In genomic region chr1:234478152-234478480, GRCh38 we compare ENCODE assay signal across 1 cellular context.
TF ChIP-seq lines count a peak whose summit lies in the region.

No MANE protein-coding gene starts in this region.

TF ChIP-seq in K562, 482 proteins besides CTCF, POLR2A, EP300 and RAD21 (continued from another document and continues in another):
- peak; percentile 81; the same call in 1 of the 2 replicates for TF ChIP-seq THAP12 (CRISPR knock-in tag; IDR thresholded peaks at IDR 0.05)
- TF ChIP-seq, protein P1, sequence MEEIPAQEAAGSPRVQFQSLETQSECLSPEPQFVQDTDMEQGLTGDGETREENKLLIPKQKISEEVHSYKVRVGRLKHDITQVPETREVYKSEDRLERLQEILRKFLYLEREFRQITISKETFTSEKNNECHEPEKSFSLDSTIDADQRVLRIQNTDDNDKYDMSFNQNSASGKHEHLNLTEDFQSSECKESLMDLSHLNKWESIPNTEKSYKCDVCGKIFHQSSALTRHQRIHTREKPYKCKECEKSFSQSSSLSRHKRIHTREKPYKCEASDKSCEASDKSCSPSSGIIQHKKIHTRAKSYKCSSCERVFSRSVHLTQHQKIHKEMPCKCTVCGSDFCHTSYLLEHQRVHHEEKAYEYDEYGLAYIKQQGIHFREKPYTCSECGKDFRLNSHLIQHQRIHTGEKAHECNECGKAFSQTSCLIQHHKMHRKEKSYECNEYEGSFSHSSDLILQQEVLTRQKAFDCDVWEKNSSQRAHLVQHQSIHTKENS (CRISPR knock-in tag; IDR thresholded peaks at IDR 0.05): no peak
- TF ChIP-seq FOS (IDR thresholded peaks at IDR 0.05; ENCODE audit: extremely low read depth, insufficient read length): no peak
- no peak for TF ChIP-seq TSC22D4 (tag; IDR thresholded peaks at IDR 0.05)
- no peak for TF ChIP-seq MXD1 (CRISPR knock-in tag; IDR thresholded peaks at IDR 0.05; ENCODE audit: borderline replicate concordance, poor library complexity, severe bottlenecking)
- TF ChIP-seq RBM15 (IDR thresholded peaks at IDR 0.05; ENCODE audit: insufficient read depth, low read length): no peak
- TF ChIP-seq ZNF23 (CRISPR knock-in tag; IDR thresholded peaks at IDR 0.05): no peak
- TF ChIP-seq ZNF408 (CRISPR knock-in tag; IDR thresholded peaks at IDR 0.05; ENCODE audit: low read depth): no peak
- peak; percentile 73; the same call in 1 of the 2 replicates for TF ChIP-seq ATF6 (CRISPR knock-in tag; IDR thresholded peaks at IDR 0.05)
- no peak for TF ChIP-seq ZNF140 (CRISPR knock-in tag; IDR thresholded peaks at IDR 0.05)
- no peak for TF ChIP-seq SIRT6 (IDR thresholded peaks at IDR 0.05; ENCODE audit: low read depth, low read length)
- no peak for TF ChIP-seq CEBPZ (IDR thresholded peaks at IDR 0.05; ENCODE audit: borderline replicate concordance, low read depth, low read length)
- no peak for TF ChIP-seq NCOA6 (IDR thresholded peaks at IDR 0.05)
- no peak for TF ChIP-seq KAT2B (IDR thresholded peaks at IDR 0.05; ENCODE audit: low read depth, low read length)
- no peak for TF ChIP-seq SRF (CRISPR knock-in tag; IDR thresholded peaks at IDR 0.05)
- no peak for TF ChIP-seq PRPF4 (IDR thresholded peaks at IDR 0.05; ENCODE audit: insufficient read depth, low read depth, low read length, poor library complexity, severe bottlenecking)
- no peak for TF ChIP-seq POLR3A (IDR thresholded peaks at IDR 0.05; ENCODE audit: borderline replicate concordance, extremely low read depth, insufficient read depth, insufficient read length)
- no peak for TF ChIP-seq FOXA1 (IDR thresholded peaks at IDR 0.05; ENCODE audit: borderline replicate concordance)
- 0 out of 2 replicates have a peak, but pooled peaks have one; percentile 70 for TF ChIP-seq THAP7 (CRISPR knock-in tag; IDR thresholded peaks at IDR 0.05)
- TF ChIP-seq HDAC6 (IDR thresholded peaks at IDR 0.05; ENCODE audit: low read depth, low read length): 0 out of 2 replicates have a peak, but pooled peaks have one; percentile 6
- no peak for TF ChIP-seq PTBP1 (IDR thresholded peaks at IDR 0.05; ENCODE audit: low read depth, low read length)
- TF ChIP-seq CAMTA2 (CRISPR knock-in tag; conservative IDR thresholded peaks at IDR 0.05): no peak
- no peak for TF ChIP-seq POLR2AphosphoS2 (IDR thresholded peaks at IDR 0.05; ENCODE audit: low read length)
- TF ChIP-seq CBX5 (IDR thresholded peaks at IDR 0.05; ENCODE audit: borderline replicate concordance, low read depth): no peak
- TF ChIP-seq FIP1L1 (IDR thresholded peaks at IDR 0.05; ENCODE audit: low read depth, low read length, poor library complexity, severe bottlenecking): no peak
- peak; percentile 20; the same call in 1 of the 2 replicates for TF ChIP-seq HDAC8 (tag; IDR thresholded peaks at IDR 0.05)
- TF ChIP-seq SAP30 (IDR thresholded peaks at IDR 0.05; ENCODE audit: borderline replicate concordance, insufficient read depth, low read depth, low read length, poor library complexity, severe bottlenecking): no peak
- TF ChIP-seq, protein P2, sequence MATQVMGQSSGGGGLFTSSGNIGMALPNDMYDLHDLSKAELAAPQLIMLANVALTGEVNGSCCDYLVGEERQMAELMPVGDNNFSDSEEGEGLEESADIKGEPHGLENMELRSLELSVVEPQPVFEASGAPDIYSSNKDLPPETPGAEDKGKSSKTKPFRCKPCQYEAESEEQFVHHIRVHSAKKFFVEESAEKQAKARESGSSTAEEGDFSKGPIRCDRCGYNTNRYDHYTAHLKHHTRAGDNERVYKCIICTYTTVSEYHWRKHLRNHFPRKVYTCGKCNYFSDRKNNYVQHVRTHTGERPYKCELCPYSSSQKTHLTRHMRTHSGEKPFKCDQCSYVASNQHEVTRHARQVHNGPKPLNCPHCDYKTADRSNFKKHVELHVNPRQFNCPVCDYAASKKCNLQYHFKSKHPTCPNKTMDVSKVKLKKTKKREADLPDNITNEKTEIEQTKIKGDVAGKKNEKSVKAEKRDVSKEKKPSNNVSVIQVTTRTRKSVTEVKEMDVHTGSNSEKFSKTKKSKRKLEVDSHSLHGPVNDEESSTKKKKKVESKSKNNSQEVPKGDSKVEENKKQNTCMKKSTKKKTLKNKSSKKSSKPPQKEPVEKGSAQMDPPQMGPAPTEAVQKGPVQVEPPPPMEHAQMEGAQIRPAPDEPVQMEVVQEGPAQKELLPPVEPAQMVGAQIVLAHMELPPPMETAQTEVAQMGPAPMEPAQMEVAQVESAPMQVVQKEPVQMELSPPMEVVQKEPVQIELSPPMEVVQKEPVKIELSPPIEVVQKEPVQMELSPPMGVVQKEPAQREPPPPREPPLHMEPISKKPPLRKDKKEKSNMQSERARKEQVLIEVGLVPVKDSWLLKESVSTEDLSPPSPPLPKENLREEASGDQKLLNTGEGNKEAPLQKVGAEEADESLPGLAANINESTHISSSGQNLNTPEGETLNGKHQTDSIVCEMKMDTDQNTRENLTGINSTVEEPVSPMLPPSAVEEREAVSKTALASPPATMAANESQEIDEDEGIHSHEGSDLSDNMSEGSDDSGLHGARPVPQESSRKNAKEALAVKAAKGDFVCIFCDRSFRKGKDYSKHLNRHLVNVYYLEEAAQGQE (CRISPR knock-in tag; IDR thresholded peaks at IDR 0.05; ENCODE audit: low read depth): peak; percentile 42; the same call in 1 of the 2 replicates
- TF ChIP-seq, protein P3, sequence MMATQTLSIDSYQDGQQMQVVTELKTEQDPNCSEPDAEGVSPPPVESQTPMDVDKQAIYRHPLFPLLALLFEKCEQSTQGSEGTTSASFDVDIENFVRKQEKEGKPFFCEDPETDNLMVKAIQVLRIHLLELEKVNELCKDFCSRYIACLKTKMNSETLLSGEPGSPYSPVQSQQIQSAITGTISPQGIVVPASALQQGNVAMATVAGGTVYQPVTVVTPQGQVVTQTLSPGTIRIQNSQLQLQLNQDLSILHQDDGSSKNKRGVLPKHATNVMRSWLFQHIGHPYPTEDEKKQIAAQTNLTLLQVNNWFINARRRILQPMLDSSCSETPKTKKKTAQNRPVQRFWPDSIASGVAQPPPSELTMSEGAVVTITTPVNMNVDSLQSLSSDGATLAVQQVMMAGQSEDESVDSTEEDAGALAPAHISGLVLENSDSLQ (IDR thresholded peaks at IDR 0.05): no peak
- TF ChIP-seq NCOA2 (IDR thresholded peaks at IDR 0.05; ENCODE audit: partially characterized antibody in 2 of 2): no peak
- TF ChIP-seq JUND (IDR thresholded peaks at IDR 0.05; ENCODE audit: borderline replicate concordance, low read depth, low read length): 0 out of 2 replicates have a peak, but pooled peaks have one; percentile 0
- TF ChIP-seq JUND (tag; IDR thresholded peaks at IDR 0.05; ENCODE audit: borderline replicate concordance, low read depth, low read length): no peak; the same call in 2 of the 3 replicates
- TF ChIP-seq, protein P4, sequence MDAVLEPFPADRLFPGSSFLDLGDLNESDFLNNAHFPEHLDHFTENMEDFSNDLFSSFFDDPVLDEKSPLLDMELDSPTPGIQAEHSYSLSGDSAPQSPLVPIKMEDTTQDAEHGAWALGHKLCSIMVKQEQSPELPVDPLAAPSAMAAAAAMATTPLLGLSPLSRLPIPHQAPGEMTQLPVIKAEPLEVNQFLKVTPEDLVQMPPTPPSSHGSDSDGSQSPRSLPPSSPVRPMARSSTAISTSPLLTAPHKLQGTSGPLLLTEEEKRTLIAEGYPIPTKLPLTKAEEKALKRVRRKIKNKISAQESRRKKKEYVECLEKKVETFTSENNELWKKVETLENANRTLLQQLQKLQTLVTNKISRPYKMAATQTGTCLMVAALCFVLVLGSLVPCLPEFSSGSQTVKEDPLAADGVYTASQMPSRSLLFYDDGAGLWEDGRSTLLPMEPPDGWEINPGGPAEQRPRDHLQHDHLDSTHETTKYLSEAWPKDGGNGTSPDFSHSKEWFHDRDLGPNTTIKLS (IDR thresholded peaks at IDR 0.05; ENCODE audit: borderline replicate concordance, low read depth): no peak
- TF ChIP-seq YY1 (IDR thresholded peaks at IDR 0.05; ENCODE audit: borderline replicate concordance in 1 of 3, control insufficient read depth in 1 of 3, extremely low read depth in 1 of 3, insufficient read depth in 3 of 3, insufficient read length in 1 of 3, insufficient replicate concordance in 2 of 3, low read depth in 1 of 3, low read length in 2 of 3): peak in 1 of 3 experiments; percentile 28
- TF ChIP-seq BRF1 (IDR thresholded peaks at IDR 0.05; ENCODE audit: borderline replicate concordance, extremely low read depth, insufficient read length): no peak
- no peak for TF ChIP-seq ASH1L (IDR thresholded peaks at IDR 0.05; ENCODE audit: borderline replicate concordance, low read depth, partially characterized antibody)
- no peak for TF ChIP-seq ZNF740 (CRISPR knock-in tag; IDR thresholded peaks at IDR 0.05)
- TF ChIP-seq ZNF740 (tag; IDR thresholded peaks at IDR 0.05): no peak
- TF ChIP-seq SIN3B (IDR thresholded peaks at IDR 0.05; ENCODE audit: low read depth): peak; percentile 60; the same call in 1 of the 2 replicates
- peak; percentile 85 for TF ChIP-seq CREM (IDR thresholded peaks at IDR 0.05; ENCODE audit: low read depth)
- TF ChIP-seq DDX20 (tag; IDR thresholded peaks at IDR 0.05; ENCODE audit: low read depth): no peak
- no peak for TF ChIP-seq EWSR1 (IDR thresholded peaks at IDR 0.05; ENCODE audit: borderline replicate concordance, low read depth, partially characterized antibody)
- no peak for TF ChIP-seq POLR3G (IDR thresholded peaks at IDR 0.05; ENCODE audit: extremely low read depth, insufficient read length, insufficient replicate concordance)
